Comparison of ENCODE assay signal across 26 cellular contexts in the genomic region with DNA sequence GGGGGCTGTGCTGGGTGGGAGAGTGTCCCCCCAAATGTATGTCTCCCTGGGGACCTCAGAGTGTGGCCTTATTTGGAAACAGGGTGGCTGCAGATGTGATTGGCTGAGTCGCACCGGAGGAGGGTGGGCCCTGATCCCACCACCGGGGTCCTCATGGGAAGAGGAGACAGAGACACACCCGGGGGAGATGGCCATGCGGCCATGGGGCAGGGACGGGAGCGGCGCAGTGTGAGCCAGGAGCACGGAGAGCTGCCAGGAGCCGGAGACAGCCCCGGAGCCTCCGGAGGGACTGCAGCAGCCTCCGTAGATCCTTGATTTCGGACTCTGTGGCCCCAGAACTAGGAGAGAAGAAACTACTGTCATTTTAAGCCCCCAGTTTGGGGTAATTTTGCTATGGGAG. TPM values are rescaled to one million over a fixed set of nuclear protein-coding genes. Genes with fewer than 3 reads are reported as not detected.
"Had no signal": no experiment of that assay in that cellular context is flagged by ENCODE, and none has a peak within 500 bp of the region (broad histone marks: within the 10 kb centered on the region; RNA-seq: fewer than 3 reads in every experiment).

No MANE protein-coding gene starts in this region.

- H3K27ac Mint-ChIP-seq: activated CD4-positive, alpha-beta memory T cell treated with anti-CD3 and anti-CD28 coated beads for 36 hours; activated CD4-positive, alpha-beta T cell treated with anti-CD3 and anti-CD28 coated beads, Interleukin-2, amount 10 ng/mL, durations not matched to agents 7 days and 5 days; activated naive CD8-positive, alpha-beta T cell had no signal

- H3K9me3 Mint-ChIP-seq: activated CD4-positive, alpha-beta T cell treated with anti-CD3 and anti-CD28 coated beads, Interleukin-2, amount 10 ng/mL, durations not matched to agents 7 days and 5 days; activated T-cell treated with anti-CD3 and anti-CD28 coated beads, Interleukin-2, amount 50 U/mL, for 4 hours; T-cell had no signal

- H3K27ac ChIP-seq: SK-N-MC, VCaP had no signal

- DNase-seq: activated CD4-positive, alpha-beta memory T cell treated with anti-CD3 and anti-CD28 coated beads for 36 hours; activated CD4-positive, alpha-beta T cell treated with anti-CD3 and anti-CD28 coated beads, Interleukin-2, amount 10 ng/mL, durations not matched to agents 7 days and 5 days; activated CD4-positive, CD25-positive, alpha-beta regulatory T cell; activated CD8-positive, alpha-beta memory T cell treated with anti-CD3 and anti-CD28 coated beads for 24 hours; activated effector memory CD4-positive, alpha-beta T cell treated with anti-CD3 and anti-CD28 coated beads, Interleukin-2, amount 50 U/mL, for 16 hours; activated naive CD4-positive, alpha-beta T cell treated with Interleukin-2 at 50 U/mL for 16 hours; activated T-cell treated with anti-CD3 and anti-CD28 coated beads, Interleukin-2, amount 50 U/mL, for 4 hours; amygdala; NCI-H1105 treated with DMSO at 0.1 percent for 48 hours; NCI-H1436 treated with DMSO at 0.1 percent for 48 hours; NCI-H187; NCI-H2081; NCI-H510A treated with DMSO at 0.1 percent for 48 hours; NCI-H69; NK-92 treated with Interleukin-12 subunit alpha and Interleukin-12 subunit beta, amount 100 ng/mL, for 24 hours; OCI-M1; RPMI8226; T-cell; T-helper 2 cell; T1000 had no signal

- H3K4me3 ChIP-seq: SK-N-MC had no signal

- H3K27me3 Mint-ChIP-seq: activated CD4-positive, alpha-beta memory T cell treated with anti-CD3 and anti-CD28 coated beads for 36 hours; activated CD4-positive, alpha-beta T cell treated with anti-CD3 and anti-CD28 coated beads, Interleukin-2, amount 10 ng/mL, durations not matched to agents 7 days and 5 days; activated naive CD8-positive, alpha-beta T cell; T-cell had no signal

- FAIRE-seq: astrocyte had no signal

- H3K4me3 Mint-ChIP-seq: activated CD4-positive, alpha-beta memory T cell treated with anti-CD3 and anti-CD28 coated beads for 36 hours; activated CD4-positive, alpha-beta T cell treated with anti-CD3 and anti-CD28 coated beads, Interleukin-2, amount 10 ng/mL, durations not matched to agents 7 days and 5 days; activated naive CD8-positive, alpha-beta T cell; activated T-cell treated with anti-CD3 and anti-CD28 coated beads, Interleukin-2, amount 50 U/mL, for 4 hours had no signal

- H3K36me3 Mint-ChIP-seq: activated CD4-positive, alpha-beta memory T cell treated with anti-CD3 and anti-CD28 coated beads for 36 hours; activated naive CD8-positive, alpha-beta T cell; brain; T-cell had no signal

- ATAC-seq: Right ventricle myocardium inferior had no signal

RNA-seq across cellular contexts. Expression of a gene that starts 1.6 kb away (rescaled TPM):
- total RNA-seq: activated CD4-positive, alpha-beta memory T cell treated with anti-CD3 and anti-CD28 coated beads for 36 hours; activated CD4-positive, alpha-beta T cell treated with anti-CD3 and anti-CD28 coated beads, Interleukin-2, amount 10 ng/mL, durations not matched to agents 7 days and 5 days; activated T-cell treated with anti-CD3 and anti-CD28 coated beads, Interleukin-2, amount 50 U/mL, for 4 hours; astrocyte; Right ventricle myocardium inferior; T-cell had no signal
